9 cellular contexts compared by ENCODE assay signal in genomic region chr1:1033731-1034437, GRCh38. TPM values are rescaled to one million over a fixed set of nuclear protein-coding genes. Genes with fewer than 3 reads are reported as not detected.
DNase-seq lines count a peak whose midpoint lies in the region; ATAC-seq and TF ChIP-seq lines count a peak whose summit lies in the region.
"Had no signal": no experiment of that assay in that cellular context is flagged by ENCODE, and none has a peak within 500 bp of the region (broad histone marks: within the 10 kb centered on the region; RNA-seq: fewer than 3 reads in every experiment).

No MANE protein-coding gene starts in this region.

- no peak overlapping the region for H2AK5ac ChIP-seq in mesendoderm (ENCODE audit: low read length)

- peak overlapping the region; percentile 70 for H3K4me2 ChIP-seq in mesendoderm (ENCODE audit: low read length)

- no peak for ATAC-seq in activated naive CD8-positive, alpha-beta T cell treated with anti-CD3 and anti-CD28 coated beads, Interleukin-2, amount 10 ng/mL, durations not matched to agents 7 days and 5 days (ENCODE audit: low read depth)
- ATAC-seq in body of pancreas (no peak), GM18867 (IDR thresholded peaks at IDR 0.05; ENCODE audit: unreplicated experiment) (no peak)

- intact Hi-C loops in vagina (cut with DNase I), result no loop called here
- intact Hi-C loops in body of pancreas (cut with DNase I), result loop anchor here (10.0 kb wide), 1 partner anchor 261 kb away; no protein-coding TSS in a partner anchor

- no peaks in the 10 kb centered on the region for H3K36me3 ChIP-seq in mesendoderm (ENCODE audit: control insufficient read depth, insufficient read depth, low read length)
- H3K36me3 ChIP-seq in vagina, result no peaks in the 10 kb centered on the region
- no peaks in the 10 kb centered on the region for H3K36me3 ChIP-seq in body of pancreas (replicated peaks in 1 of 2; ENCODE audit: insufficient read depth in 1 of 2, low read depth in 2 of 2)

- no peaks in the 10 kb centered on the region for H3K79me1 ChIP-seq in mesendoderm (ENCODE audit: low read length)

- H3K27me3 Mint-ChIP-seq in activated naive CD8-positive, alpha-beta T cell treated with anti-CD3 and anti-CD28 coated beads, Interleukin-2, amount 10 ng/mL, durations not matched to agents 7 days and 5 days, result no peaks in the 10 kb centered on the region

- H3K23ac ChIP-seq in mesendoderm (ENCODE audit: low read length), result peak overlapping the region; percentile 94

- TF ChIP-seq POLR2A in vagina (IDR thresholded peaks at IDR 0.05), result no peak
- TF ChIP-seq POLR2A in body of pancreas (IDR thresholded peaks at IDR 0.05), result no peak

- no peaks in the 10 kb centered on the region for H3K9me3 Mint-ChIP-seq in activated naive CD8-positive, alpha-beta T cell treated with anti-CD3 and anti-CD28 coated beads, Interleukin-2, amount 10 ng/mL, durations not matched to agents 7 days and 5 days

- H4K5ac ChIP-seq in mesendoderm (ENCODE audit: low read length), result no peak overlapping the region

- no peak overlapping the region for H2BK120ac ChIP-seq in mesendoderm (ENCODE audit: low read depth, low read length)

- peak overlapping the region; percentile 65 for H3K4me3 Mint-ChIP-seq in activated naive CD8-positive, alpha-beta T cell treated with anti-CD3 and anti-CD28 coated beads, Interleukin-2, amount 10 ng/mL, durations not matched to agents 7 days and 5 days

- H3K27ac Mint-ChIP-seq in activated naive CD8-positive, alpha-beta T cell treated with anti-CD3 and anti-CD28 coated beads, Interleukin-2, amount 10 ng/mL, durations not matched to agents 7 days and 5 days, result no peak overlapping the region

- WGBS in mesendoderm (ENCODE audit: extremely low coverage, insufficient coverage, low lambda C conversion rate), result no CpG with 5 or more reads among the region's 71 CpGs
- 33 to 42% methylated on average over 47 to 56 of the region's 71 CpGs for WGBS in body of pancreas, 2 donors

- peak; percentile 23 for DNase-seq in stimulated activated CD4-positive, alpha-beta T cell treated with anti-CD3 and anti-CD28 coated beads, Interleukin-4, amount 100 ng/mL, for 1 hour
- no peak for DNase-seq in stimulated activated CD4-positive, alpha-beta T cell treated with anti-CD3 and anti-CD28 coated beads, Interleukin-4, amount 100 ng/mL, for 24 hours
- DNase-seq in activated naive CD8-positive, alpha-beta T cell treated with anti-CD3 and anti-CD28 coated beads, Interleukin-2, amount 10 ng/mL, durations not matched to agents 7 days and 5 days, result peak; percentile 61
- DNase-seq in mesendoderm (peak; percentile 47), vagina (ENCODE audit: extremely low spot score in 2 of 2) (no peak), body of pancreas (no peak), NK-92 (lab: John Stamatoyannopoulos, UW; ENCODE audit: unreplicated experiment) (no peak)

- no peak overlapping the region for H2BK15ac ChIP-seq in mesendoderm (replicated peaks; ENCODE audit: low read depth)

- no peak for TF ChIP-seq CTCF in vagina (IDR thresholded peaks at IDR 0.05)
- no peak for TF ChIP-seq CTCF in body of pancreas (IDR thresholded peaks at IDR 0.05)

- no peaks in the 10 kb centered on the region for H3K79me2 ChIP-seq in mesendoderm (ENCODE audit: control insufficient read depth, insufficient read depth, low read length)

- H3K27me3 ChIP-seq in mesendoderm (ENCODE audit: insufficient read depth, low read length, poor library complexity), result no peaks in the 10 kb centered on the region
- peaks cover 5% of the 10 kb centered on the region for H3K27me3 ChIP-seq in vagina
- no peaks in the 10 kb centered on the region for H3K27me3 ChIP-seq in body of pancreas

- POLR2A ChIA-PET in activated naive CD8-positive, alpha-beta T cell treated with anti-CD3 and anti-CD28 coated beads, Interleukin-2, amount 10 ng/mL, durations not matched to agents 7 days and 5 days (lab: Charles Lee), result interaction anchor here (1.0 to 2.7 kb wide), 7 partner anchors 15 to 83 kb away, joined by 3 to 18 read pairs (median 4); partner anchors contain the start of gene ISG15

- peak overlapping the region; percentile 83 for H3K56ac ChIP-seq in mesendoderm (ENCODE audit: low read length)

- H3K36me3 Mint-ChIP-seq in activated naive CD8-positive, alpha-beta T cell treated with anti-CD3 and anti-CD28 coated beads, Interleukin-2, amount 10 ng/mL, durations not matched to agents 7 days and 5 days, result no peaks in the 10 kb centered on the region

- no peaks in the 10 kb centered on the region for H3K9me3 ChIP-seq in vagina
- no peaks in the 10 kb centered on the region for H3K9me3 ChIP-seq in body of pancreas

- no peak overlapping the region for H2BK5ac ChIP-seq in mesendoderm (ENCODE audit: low read length)

- H3K9ac ChIP-seq in mesendoderm (ENCODE audit: low read length), result peak overlapping the region; percentile 71

- peak overlapping the region; percentile 19 for H3K4me3 ChIP-seq in mesendoderm (ENCODE audit: low read length)
- peak overlapping the region; percentile 36 to 60 for H3K4me3 ChIP-seq in vagina
- H3K4me3 ChIP-seq in body of pancreas, result no peak overlapping the region

- H3K18ac ChIP-seq in mesendoderm (ENCODE audit: low read length), result no peak overlapping the region

- H3K4me1 Mint-ChIP-seq in activated naive CD8-positive, alpha-beta T cell treated with anti-CD3 and anti-CD28 coated beads, Interleukin-2, amount 10 ng/mL, durations not matched to agents 7 days and 5 days, result peaks cover 11% of the 10 kb centered on the region

- H4K8ac ChIP-seq in mesendoderm (ENCODE audit: low read depth, low read length), result no peak overlapping the region

- H3K27ac ChIP-seq in mesendoderm (ENCODE audit: low read depth, low read length) (no peak overlapping the region), vagina (no peak overlapping the region), body of pancreas (no peak overlapping the region)

- H3K4me1 ChIP-seq in mesendoderm (ENCODE audit: control insufficient read depth, low read depth, low read length) (no peaks in the 10 kb centered on the region), vagina (peaks cover 24% of the 10 kb centered on the region), body of pancreas (peaks cover 39% of the 10 kb centered on the region)

- H3K4ac ChIP-seq in mesendoderm (ENCODE audit: low read depth, low read length), result no peak overlapping the region

RNA-seq across cellular contexts. Expression of gene AGRN, which starts 14.0 kb away (rescaled TPM):
- 10 to 100 TPM; 18.8 to 19.3 TPM for total RNA-seq in activated naive CD8-positive, alpha-beta T cell treated with anti-CD3 and anti-CD28 coated beads, Interleukin-2, amount 10 ng/mL, durations not matched to agents 7 days and 5 days
- 26.7 TPM for polyA plus RNA-seq in mesendoderm (2013, experiment 1 of 2)
- 26.6 TPM for polyA plus RNA-seq in mesendoderm (2013, experiment 2 of 2)
- total RNA-seq in vagina (25.5 TPM), body of pancreas (100 to 1,000 TPM in 1 of 2 donors, 10 to 100 TPM in 1; 85.1 to 241 TPM)

RNA-seq across cellular contexts. Expression of gene ISG15, which starts 20.6 kb away (rescaled TPM):
- total RNA-seq in activated naive CD8-positive, alpha-beta T cell treated with anti-CD3 and anti-CD28 coated beads, Interleukin-2, amount 10 ng/mL, durations not matched to agents 7 days and 5 days, result 100 to 1,000 TPM; 425 to 457 TPM
- polyA plus RNA-seq in mesendoderm (2013, experiment 1 of 2), result 13.2 TPM
- polyA plus RNA-seq in mesendoderm (2013, experiment 2 of 2), result 12.9 TPM
- 29.0 TPM for total RNA-seq in vagina
- total RNA-seq in body of pancreas, result 10 to 100 TPM in 1 of 2 donors, 1 to 10 TPM in 1; 8.3 to 29.0 TPM

RNA-seq across cellular contexts. Expression of gene HES4, which starts 34.0 kb away (rescaled TPM):
- 1 to 10 TPM in 1 of 2 experiments, under 1 TPM in 1; 0.60 to 1.1 TPM for total RNA-seq in activated naive CD8-positive, alpha-beta T cell treated with anti-CD3 and anti-CD28 coated beads, Interleukin-2, amount 10 ng/mL, durations not matched to agents 7 days and 5 days
- polyA plus RNA-seq in mesendoderm (2013, experiment 1 of 2), result 0.27 TPM
- 0.34 TPM for polyA plus RNA-seq in mesendoderm (2013, experiment 2 of 2)
- total RNA-seq in vagina (34.6 TPM), body of pancreas (10 to 100 TPM; 44.1 to 97.2 TPM)

RNA-seq across cellular contexts. Expression of gene RNF223, which starts 40.2 kb away (rescaled TPM):
- not detected for total RNA-seq in activated naive CD8-positive, alpha-beta T cell treated with anti-CD3 and anti-CD28 coated beads, Interleukin-2, amount 10 ng/mL, durations not matched to agents 7 days and 5 days
- polyA plus RNA-seq in mesendoderm (2013, experiment 1 of 2), result not detected
- polyA plus RNA-seq in mesendoderm (2013, experiment 2 of 2), result not detected
- total RNA-seq in vagina (4.9 TPM), body of pancreas (under 1 TPM in 1 of 2 donors, not detected in 1; 0.26 TPM)
- total RNA-seq: RPMI7951 had no signal

RNA-seq across cellular contexts. Expression of gene PERM1, which starts 52.0 kb away (rescaled TPM):
- not detected for total RNA-seq in activated naive CD8-positive, alpha-beta T cell treated with anti-CD3 and anti-CD28 coated beads, Interleukin-2, amount 10 ng/mL, durations not matched to agents 7 days and 5 days
- not detected for polyA plus RNA-seq in mesendoderm (2013, experiment 1 of 2)
- polyA plus RNA-seq in mesendoderm (2013, experiment 2 of 2), result not detected
- not detected for total RNA-seq in vagina
- total RNA-seq in body of pancreas, result not detected

Comparison
In these comparisons a context has a peak if more than half of its experiments do, and no peak if none do; other contexts are left out.
1. DNase-seq: peak in stimulated activated CD4-positive, alpha-beta T cell treated with anti-CD3 and anti-CD28 coated beads, Interleukin-4, amount 100 ng/mL, for 1 hour (single experiment), activated naive CD8-positive, alpha-beta T cell treated with anti-CD3 and anti-CD28 coated beads, Interleukin-2, amount 10 ng/mL, durations not matched to agents 7 days and 5 days (single experiment) and mesendoderm (single experiment); none in stimulated activated CD4-positive, alpha-beta T cell treated with anti-CD3 and anti-CD28 coated beads, Interleukin-4, amount 100 ng/mL, for 24 hours (single experiment), vagina (0 of 2), body of pancreas (0 of 4) and NK-92 (single experiment).
2. H3K4me3 ChIP-seq: peak in mesendoderm (single experiment) and vagina (2 of 2); none in body of pancreas (0 of 2).
3. RNA of gene ISG15, which starts 20.6 kb away (total RNA-seq): 425 to 457 TPM in activated naive CD8-positive, alpha-beta T cell treated with anti-CD3 and anti-CD28 coated beads, Interleukin-2, amount 10 ng/mL, durations not matched to agents 7 days and 5 days; 8.3 to 29.0 TPM in body of pancreas and 29.0 TPM in vagina (single experiment); every median in the first group is over 10 times any median in the second.
4. RNA of gene HES4, which starts 34.0 kb away (total RNA-seq): 44.1 to 97.2 TPM in body of pancreas and 34.6 TPM in vagina (single experiment); 0.60 to 1.1 TPM in activated naive CD8-positive, alpha-beta T cell treated with anti-CD3 and anti-CD28 coated beads, Interleukin-2, amount 10 ng/mL, durations not matched to agents 7 days and 5 days; every median in the first group is over 10 times any median in the second.